ENCODE assay signal across 12 cellular contexts in genomic region chr2:162582357-162582798, GRCh38.
DNase-seq lines count a peak whose midpoint lies in the region; ATAC-seq and TF ChIP-seq lines count a peak whose summit lies in the region.
"Had no signal": no experiment of that assay in that cellular context is flagged by ENCODE, and none has a peak within 500 bp of the region (broad histone marks: within the 10 kb centered on the region; RNA-seq: fewer than 3 reads in every experiment).

No MANE protein-coding gene starts in this region.

- CTCF ChIA-PET in activated CD4-positive, alpha-beta T cell treated with anti-CD3 and anti-CD28 coated beads for 36 hours (lab: Charles Lee), result no interaction called here

- DNase-seq in HCEC 1CT, result peak; percentile 32
- peak; percentile 38 for DNase-seq in NCI-H510A treated with DMSO at 0.1 percent for 48 hours (lab: John Stamatoyannopoulos, UW)
- peak; percentile 48 for DNase-seq in choroid plexus epithelial cell (ENCODE audit: low read depth)
- peak; percentile 16 for DNase-seq in retinal pigment epithelial cell (ENCODE audit: low read depth)
- DNase-seq in GF-D8 (lab: John Stamatoyannopoulos, UW), result no peak
- DNase-seq in activated CD4-positive, alpha-beta T cell treated with anti-CD3 and anti-CD28 coated beads for 36 hours, result no peak
- DNase-seq: activated gamma-delta T cell; gastrocnemius medialis; GOT3; stimulated activated CD4-positive, alpha-beta T cell treated with anti-CD3 and anti-CD28 coated beads, Interleukin-15, amount 100 ng/mL, for 24 hours had no signal

- H3K4me3 Mint-ChIP-seq in activated CD4-positive, alpha-beta T cell treated with anti-CD3 and anti-CD28 coated beads for 36 hours, result no peak overlapping the region
- H3K4me3 Mint-ChIP-seq: stimulated activated naive CD8-positive, alpha-beta T cell treated with anti-CD3 and anti-CD28 coated beads, Interleukin-15, Interleukin-2, amounts not matched to agents 100 ng/mL and 50 ng/mL, for 24 hours had no signal

- no peaks in the 10 kb centered on the region for H3K27me3 Mint-ChIP-seq in activated CD4-positive, alpha-beta T cell treated with anti-CD3 and anti-CD28 coated beads for 36 hours
- H3K27me3 Mint-ChIP-seq: stimulated activated naive CD8-positive, alpha-beta T cell treated with anti-CD3 and anti-CD28 coated beads, Interleukin-15, Interleukin-2, amounts not matched to agents 100 ng/mL and 50 ng/mL, for 24 hours had no signal

- TF ChIP-seq CTCF in choroid plexus epithelial cell (conservative IDR thresholded peaks at IDR 0.05; ENCODE audit: low read depth, low read length) (no peak), retinal pigment epithelial cell (conservative IDR thresholded peaks at IDR 0.05; ENCODE audit: low read depth, low read length) (no peak)

- no peak for ATAC-seq in activated CD4-positive, alpha-beta T cell treated with anti-CD3 and anti-CD28 coated beads for 36 hours
- no peak for ATAC-seq in HG02763 (IDR thresholded peaks at IDR 0.05; ENCODE audit: unreplicated experiment)
- ATAC-seq: gastrocnemius medialis had no signal

- H3K4me3 ChIP-seq in choroid plexus epithelial cell (ENCODE audit: low read depth, low read length) (no peak overlapping the region), retinal pigment epithelial cell (ENCODE audit: low read length) (no peak overlapping the region)
- H3K4me3 ChIP-seq: gastrocnemius medialis had no signal

- intact Hi-C loops in activated CD4-positive, alpha-beta T cell treated with anti-CD3 and anti-CD28 coated beads for 36 hours (cut with DNase I, micrococcal nuclease), result no loop called here

- POLR2A ChIA-PET in activated CD4-positive, alpha-beta T cell treated with anti-CD3 and anti-CD28 coated beads for 36 hours (lab: Charles Lee), result no interaction called here

- no peaks in the 10 kb centered on the region for H3K9me3 Mint-ChIP-seq in activated CD4-positive, alpha-beta T cell treated with anti-CD3 and anti-CD28 coated beads for 36 hours (ENCODE audit: low read depth)
- H3K9me3 Mint-ChIP-seq: stimulated activated naive CD8-positive, alpha-beta T cell treated with anti-CD3 and anti-CD28 coated beads, Interleukin-15, Interleukin-2, amounts not matched to agents 100 ng/mL and 50 ng/mL, for 24 hours had no signal

- H3K36me3 Mint-ChIP-seq in activated CD4-positive, alpha-beta T cell treated with anti-CD3 and anti-CD28 coated beads for 36 hours (ENCODE audit: low read depth), result no peaks in the 10 kb centered on the region

- H3K27ac Mint-ChIP-seq in activated CD4-positive, alpha-beta T cell treated with anti-CD3 and anti-CD28 coated beads for 36 hours, result no peak overlapping the region
- H3K27ac Mint-ChIP-seq: stimulated activated naive CD8-positive, alpha-beta T cell treated with anti-CD3 and anti-CD28 coated beads, Interleukin-15, Interleukin-2, amounts not matched to agents 100 ng/mL and 50 ng/mL, for 24 hours had no signal

- no peaks in the 10 kb centered on the region for H3K4me1 Mint-ChIP-seq in activated CD4-positive, alpha-beta T cell treated with anti-CD3 and anti-CD28 coated beads for 36 hours

Comparison
In these comparisons a context has a peak if more than half of its experiments do, and no peak if none do; other contexts are left out.
1. DNase-seq: peak in HCEC 1CT (single experiment), NCI-H510A treated with DMSO at 0.1 percent for 48 hours (single experiment), choroid plexus epithelial cell (single experiment) and retinal pigment epithelial cell (single experiment); none in GF-D8 (single experiment) and activated CD4-positive, alpha-beta T cell treated with anti-CD3 and anti-CD28 coated beads for 36 hours (single experiment).